17 cellular contexts compared by ENCODE assay signal in genomic region chr14:52241102-52241793, GRCh38. TPM values are rescaled to one million over a fixed set of nuclear protein-coding genes. Genes with fewer than 3 reads are reported as not detected.
DNase-seq lines count a peak whose midpoint lies in the region; ATAC-seq, FAIRE-seq and TF ChIP-seq lines count a peak whose summit lies in the region.
"Had no signal": no experiment of that assay in that cellular context is flagged by ENCODE, and none has a peak within 500 bp of the region (broad histone marks: within the 10 kb centered on the region; RNA-seq: fewer than 3 reads in every experiment).

No MANE protein-coding gene starts in this region.

- no peak for TF ChIP-seq POLR2A in uterus (IDR thresholded peaks at IDR 0.05)
- TF ChIP-seq POLR2A in body of pancreas (IDR thresholded peaks at IDR 0.05): no peak

- FAIRE-seq in GM18507 (lab: Jason Lieb, UNC): peak; percentile 36
- FAIRE-seq: colon had no signal

- H3K4me1 ChIP-seq in uterus: no peaks in the 10 kb centered on the region
- no peaks in the 10 kb centered on the region for H3K4me1 ChIP-seq in body of pancreas
- no peaks in the 10 kb centered on the region for H3K4me1 ChIP-seq in mucosa of descending colon (ENCODE audit: low read depth)
- H3K4me1 ChIP-seq: BE2C had no signal

- no peaks in the 10 kb centered on the region for H3K36me3 ChIP-seq in uterus
- H3K36me3 ChIP-seq in body of pancreas (replicated peaks in 1 of 2; ENCODE audit: insufficient read depth in 1 of 2, low read depth in 2 of 2): no peaks in the 10 kb centered on the region
- H3K36me3 ChIP-seq in mucosa of descending colon (ENCODE audit: low read depth): no peaks in the 10 kb centered on the region
- H3K36me3 ChIP-seq: BE2C, neutrophil had no signal

- H3K4me3 ChIP-seq in fibroblast of villous mesenchyme (ENCODE audit: low read depth, low read length) (peak overlapping the region; percentile 16), uterus (no peak overlapping the region), body of pancreas (no peak overlapping the region), mucosa of descending colon (no peak overlapping the region)

- H3K27me3 ChIP-seq in uterus (no peaks in the 10 kb centered on the region), body of pancreas (no peaks in the 10 kb centered on the region)
- H3K27me3 ChIP-seq: neutrophil had no signal

- TF ChIP-seq CTCF in fibroblast of villous mesenchyme (IDR thresholded peaks at IDR 0.05; ENCODE audit: insufficient read depth, low read depth, low read length) (no peak), uterus (IDR thresholded peaks at IDR 0.05) (no peak), body of pancreas (IDR thresholded peaks at IDR 0.05) (no peak), mucosa of descending colon (IDR thresholded peaks at IDR 0.05) (no peak)

- no peak for ATAC-seq in body of pancreas
- no peak for ATAC-seq in mucosa of descending colon
- ATAC-seq: left cardiac atrium, T-cell had no signal

- H3K9me3 ChIP-seq in uterus: no peaks in the 10 kb centered on the region
- no peaks in the 10 kb centered on the region for H3K9me3 ChIP-seq in body of pancreas
- no peaks in the 10 kb centered on the region for H3K9me3 ChIP-seq in mucosa of descending colon
- H3K9me3 ChIP-seq: BE2C, neutrophil had no signal

- intact Hi-C loops in uterus (cut with DNase I; ENCODE audit: low total_unique reads) (no loop called here), body of pancreas (cut with DNase I) (no loop called here), mucosa of descending colon (cut with DNase I, micrococcal nuclease) (no loop called here)

- WGBS in body of pancreas, 2 donors: 35 to 40% methylated on average over 5 of the region's 5 CpGs

- DNase-seq in A172 (ENCODE audit: low spot score) (peak; percentile 60), GM18507 (ENCODE audit: extremely low spot score, insufficient read length, low read depth) (no peak), amniotic epithelial cell (ENCODE audit: low read depth) (peak; percentile 94), fibroblast of villous mesenchyme (ENCODE audit: low read depth) (peak; percentile 85), uterus (no peak), body of pancreas (no peak), mucosa of descending colon (no peak), NCI-H748 (lab: John Stamatoyannopoulos, UW; ENCODE audit: unreplicated experiment) (no peak)
- DNase-seq: BE2C; DND-41; glutamatergic neuron; left cardiac atrium; stimulated activated CD4-positive, alpha-beta T cell treated with anti-CD3 and anti-CD28 coated beads, Interleukin-12 subunit alpha, Interleukin-12 subunit beta, amount 100 ng/mL, for 4 hours; T-cell had no signal

- H3K27ac ChIP-seq in uterus (no peak overlapping the region), body of pancreas (no peak overlapping the region)
- H3K27ac ChIP-seq: KMS-11, neutrophil had no signal

RNA-seq across cellular contexts. Expression of gene PTGDR, which starts 26.2 kb away (rescaled TPM):
- total RNA-seq in A172 (2014; rRNA removed; shearing (Covaris generic)): not detected in 2 replicates
- total RNA-seq in fibroblast of villous mesenchyme: 0.32 TPM in 1 of 2 replicates, not detected in the other
- total RNA-seq in uterus: 1 to 10 TPM in 2 of 4 donors, under 1 TPM in 2; 0.26 to 2.9 (median 0.87) TPM
- total RNA-seq in body of pancreas: under 1 TPM in 1 of 2 donors, not detected in 1; 0.26 TPM
- 10 to 100 TPM in 2 of 3 donors, 1 to 10 TPM in 1; 10.0 to 23.7 (median 20.9) TPM for total RNA-seq in mucosa of descending colon

Comparison
In these comparisons a context has a peak if more than half of its experiments do, and no peak if none do; other contexts are left out.
1. DNase-seq: peak in A172 (single experiment), amniotic epithelial cell (single experiment) and fibroblast of villous mesenchyme (single experiment); none in GM18507 (single experiment), uterus (0 of 2), body of pancreas (0 of 4), mucosa of descending colon (0 of 3) and NCI-H748 (single experiment).